In genomic region chr1:193059282-193060225, GRCh38 we compare ENCODE assay signal across 8 cellular contexts. TPM values are rescaled to one million over a fixed set of nuclear protein-coding genes. Genes with fewer than 3 reads are reported as not detected.
DNase-seq lines count a peak whose midpoint lies in the region; ATAC-seq, FAIRE-seq and TF ChIP-seq lines count a peak whose summit lies in the region.

RO60 (plus strand) TSS chr1:193059612; CDS start chr1:193069055, 9,443 bp downstream.
A gene with protein sequence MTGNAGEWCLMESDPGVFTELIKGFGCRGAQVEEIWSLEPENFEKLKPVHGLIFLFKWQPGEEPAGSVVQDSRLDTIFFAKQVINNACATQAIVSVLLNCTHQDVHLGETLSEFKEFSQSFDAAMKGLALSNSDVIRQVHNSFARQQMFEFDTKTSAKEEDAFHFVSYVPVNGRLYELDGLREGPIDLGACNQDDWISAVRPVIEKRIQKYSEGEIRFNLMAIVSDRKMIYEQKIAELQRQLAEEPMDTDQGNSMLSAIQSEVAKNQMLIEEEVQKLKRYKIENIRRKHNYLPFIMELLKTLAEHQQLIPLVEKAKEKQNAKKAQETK (minus strand): TSS chr1:193059360. CDS start chr1:193059260, 100 bp downstream.

- H3K27me3 Mint-ChIP-seq in CD14-positive monocyte (ENCODE audit: low read depth in 3 of 3): peaks cover 0 to 4% (median 0%) of the 10 kb centered on the region in 3 donors

- H3K27ac Mint-ChIP-seq in CD14-positive monocyte: peak within 1 kb of the TSS; percentile 98 to 99 (median 99)

- H3K9me3 ChIP-seq in HepG2 (ENCODE audit: low read length): no peaks in the 10 kb centered on the region

- POLR2A ChIA-PET in HepG2 (lab: Yijun Ruan, JAX): interaction anchor here (0.8 to 2.0 kb wide), 12 partner anchors 10 to 252 kb away, joined by 3 to 23 read pairs (median 6); partner anchors contain the start of genes CDC73 and GLRX2

- TF ChIP-seq EP300 in HepG2 (IDR thresholded peaks at IDR 0.05; ENCODE audit: low read depth in 2 of 2, low read length in 2 of 2) (0 out of 4 replicates have a peak, but pooled peaks of 1 of the 2 experiments have one; percentile 32), HepG2 (CRISPR knock-in tag; IDR thresholded peaks at IDR 0.05; ENCODE audit: borderline replicate concordance) (peak; percentile 61)

- peak; percentile 86 for FAIRE-seq in HepG2 (lab: Jason Lieb, UNC)

- H3K27me3 ChIP-seq in HepG2 (ENCODE audit: control insufficient read depth in 1 of 2, insufficient read depth in 2 of 2, low read length in 2 of 2): peaks cover 0 to 2% of the 10 kb centered on the region in 2 experiments; a peak in 1 of 5 replicates

- CTCF ChIA-PET in HepG2 (lab: Yijun Ruan, JAX; ENCODE audit: low intra/inter-chr PET ratio, low total read pairs): no interaction called here

- peak; percentile 93 for ATAC-seq in GM19395 (IDR thresholded peaks at IDR 0.05; ENCODE audit: unreplicated experiment)
- peak; percentile 89 for ATAC-seq in HG03565 (IDR thresholded peaks at IDR 0.05; ENCODE audit: unreplicated experiment)
- ATAC-seq in HepG2: peak; percentile 96

- TF ChIP-seq RAD21 in HepG2 (CRISPR knock-in tag; IDR thresholded peaks at IDR 0.05): no peak; the same call in 1 of the 2 replicates

- peak within 1 kb of the TSS; percentile 95 to 97 for H3K4me3 Mint-ChIP-seq in CD14-positive monocyte

- in situ Hi-C loops in HepG2 (cut with HindIII; ENCODE audit: extremely low pct_ligation_motif_present, low pct_unique_long_range_greater_than_20kb): no loop called here

- no TSS peak for BruUV-seq in HepG2 (replicated peaks; lab: Mats Ljungman, UMichigan)

- peak within 1 kb of the TSS; percentile 97 for H3K9ac ChIP-seq in HepG2 (ENCODE audit: insufficient read depth, low read depth, low read length)

- peaks cover 1 to 5% of the 10 kb centered on the region in 2 experiments; a peak in 1 of 5 replicates for H3K36me3 ChIP-seq in HepG2 (replicated peaks in 1 of 2; ENCODE audit: control insufficient read depth in 1 of 2, insufficient read depth in 2 of 2, low read length in 2 of 2)

- TF ChIP-seq CTCF in CD14-positive monocyte (IDR thresholded peaks at IDR 0.05) (no peak), HepG2 (CRISPR knock-in tag; IDR thresholded peaks at IDR 0.05) (peak; percentile 56)

- peaks cover 48% of the 10 kb centered on the region for H3K4me1 Mint-ChIP-seq in CD14-positive monocyte

- H3K36me3 Mint-ChIP-seq in CD14-positive monocyte: peaks cover 2 to 9% of the 10 kb centered on the region in 2 donors

- no peaks in the 10 kb centered on the region for H3K9me3 Mint-ChIP-seq in CD14-positive monocyte

- peak; percentile 86 to 89 for TF ChIP-seq POLR2A in HepG2 (IDR thresholded peaks at IDR 0.05; ENCODE audit: insufficient read depth in 1 of 2, low read depth in 2 of 2, low read length in 2 of 2)

- H4K20me1 ChIP-seq in HepG2 (ENCODE audit: insufficient read depth, low read length): peaks cover 11% of the 10 kb centered on the region; the same call in 1 of the 2 replicates

- H3K4me3 ChIP-seq in HepG2 (replicated peaks in 1 of 3; ENCODE audit: insufficient read depth in 1 of 3, low read depth in 2 of 3, low read length in 3 of 3): peak within 1 kb of the TSS; percentile 92 to 99 (median 94)

- peaks cover 90% of the 10 kb centered on the region for H3K79me2 ChIP-seq in HepG2 (ENCODE audit: insufficient read depth, low read length)

- DNase-seq in CD14-positive monocyte (ENCODE audit: low spot score) (peak; percentile 95), NCI-H774 (lab: John Stamatoyannopoulos, UW) (peak; percentile 99), dermis blood vessel endothelial cell (peak; percentile 99), HepG2 (ENCODE audit: low spot score) (peak; percentile 97)
- DNase-seq in activated CD4-positive, alpha-beta T cell treated with anti-CD3 and anti-CD28 coated beads, Interleukin-2, amount 50 U/mL, for 4 hours: peak; percentile 92 to 94
- DNase-seq in stimulated activated CD4-positive, alpha-beta T cell treated with anti-CD3 and anti-CD28 coated beads, Interleukin-4, amount 100 ng/mL, for 1 hour: peak; percentile 93

- peak within 1 kb of the TSS; percentile 73 for H2AFZ ChIP-seq in HepG2 (ENCODE audit: low read length)

- under 1% methylated on average over 19 of the region's 81 CpGs for WGBS in HepG2 (ENCODE audit: low lambda C conversion rate)

- intact Hi-C loops in CD14-positive monocyte (cut with micrococcal nuclease) (loop anchor here (5.0 to 10.0 kb wide), 5 partner anchors 37 to 585 kb away; partner anchors contain the start of genes GLRX2 (in 2 of the 2) and CDC73 (in 1 of the 2)), HepG2 (cut with micrococcal nuclease; ENCODE audit: unreplicated experiment) (loop anchor here (1.0 kb wide), 3 partner anchors 23 to 63 kb away; partner anchors contain the start of gene CDC73)

- peaks cover 44% of the 10 kb centered on the region for H3K4me1 ChIP-seq in HepG2 (ENCODE audit: insufficient read depth, low read length)

- peak within 1 kb of the TSS; percentile 82 for H3K4me2 ChIP-seq in HepG2 (ENCODE audit: low read depth, low read length)

- peak within 1 kb of the TSS; percentile 94 for H3K27ac ChIP-seq in HepG2 (ENCODE audit: extremely low read length, insufficient read depth, low read length)

TF ChIP-seq in HepG2, 621 proteins besides CTCF, POLR2A, EP300 and RAD21 (continues in another document):
- TF ChIP-seq TGIF2 (CRISPR knock-in tag; IDR thresholded peaks at IDR 0.05) (peak; percentile 96), ZNF552 (CRISPR knock-in tag; IDR thresholded peaks at IDR 0.05; ENCODE audit: borderline replicate concordance) (0 out of 2 replicates have a peak, but pooled peaks have one; percentile 86), ZNF556 (CRISPR knock-in tag; IDR thresholded peaks at IDR 0.05; ENCODE audit: borderline replicate concordance) (peak; percentile 46; the same call in 1 of the 2 replicates), TFDP1 (CRISPR knock-in tag; IDR thresholded peaks at IDR 0.05; ENCODE audit: borderline replicate concordance) (peak; percentile 99)

RNA-seq across cellular contexts. Expression of gene RO60, which starts in this region (rescaled TPM):
- polyA plus RNA-seq in CD14-positive monocyte (10 to 100 TPM; 58.1 to 67.9 TPM), HepG2 (2011; rRNA removed) (14.5 and 20.3 TPM in 2 replicates)
- total RNA-seq in dermis blood vessel endothelial cell (166 and 175 TPM in 2 replicates), HepG2 (2016; rRNA removed; fragmentation: Illumina TruSeq; extraction: Trizol) (53.7 and 90.0 TPM in 2 replicates)
- total RNA-seq in HepG2 (2016; cell fraction: cytosol; rRNA removed; fragmentation: Illumina TruSeq; extraction: Trizol; ENCODE audit: low read depth): 10.5 and 10.8 TPM in 2 replicates
- 53.1 and 96.6 TPM in 2 replicates for total RNA-seq in HepG2 (2016; cell fraction: insoluble cytoplasmic fraction; rRNA removed; fragmentation: Illumina TruSeq; extraction: Trizol)
- total RNA-seq in HepG2 (2016; cell fraction: membrane; rRNA removed; fragmentation: Illumina TruSeq; extraction: Trizol): 18.2 and 19.9 TPM in 2 replicates
- 33.6 and 37.0 TPM in 2 replicates for total RNA-seq in HepG2 (2016; cell fraction: nucleus; rRNA removed; fragmentation: Illumina TruSeq; extraction: Trizol)
- 11.4 and 12.3 TPM in 2 replicates for polyA plus RNA-seq in HepG2 (2011; cell fraction: cytosol; rRNA removed)
- polyA plus RNA-seq in HepG2 (2011; cell fraction: nucleus; rRNA removed): 16.9 and 17.1 TPM in 2 replicates
- polyA plus RNA-seq in HepG2 (2012): 15.5 and 15.6 TPM in 2 replicates
- 1.2 TPM in 2 replicates for polyA plus RNA-seq in HepG2 (2016; cell fraction: cytosol; fragmentation: Illumina TruSeq; extraction: Trizol; ENCODE audit: low read depth)
- 22.6 and 23.2 TPM in 2 replicates for polyA plus RNA-seq in HepG2 (2016; cell fraction: insoluble cytoplasmic fraction; fragmentation: Illumina TruSeq; extraction: Trizol; ENCODE audit: low read depth)
- polyA plus RNA-seq in HepG2 (2016; cell fraction: membrane; fragmentation: Illumina TruSeq; extraction: Trizol; ENCODE audit: low read depth): 2.6 TPM in 2 replicates
- 15.8 and 18.7 TPM in 2 replicates for polyA plus RNA-seq in HepG2 (2016; cell fraction: nucleus; fragmentation: Illumina TruSeq; extraction: Trizol; ENCODE audit: insufficient read depth, low read depth)
- 57.6 and 70.0 TPM in 2 replicates for polyA minus RNA-seq in HepG2 (2011; rRNA and poly(A)+ RNA removed; ENCODE audit: low replicate concordance)
- polyA minus RNA-seq in HepG2 (2011; cell fraction: cytosol; rRNA and poly(A)+ RNA removed): 54.5 and 59.0 TPM in 2 replicates
- 74.0 and 82.1 TPM in 2 replicates for polyA minus RNA-seq in HepG2 (2011; cell fraction: nucleus; rRNA and poly(A)+ RNA removed)

RNA-seq across cellular contexts. Expression of the second gene that starts in this region (rescaled TPM):
- polyA plus RNA-seq in CD14-positive monocyte: 10 to 100 TPM; 29.6 to 43.0 TPM
- 21.8 and 53.8 TPM in 2 replicates for total RNA-seq in dermis blood vessel endothelial cell
- total RNA-seq in HepG2 (2016; rRNA removed; fragmentation: Illumina TruSeq; extraction: Trizol): 44.1 and 72.4 TPM in 2 replicates
- 10.9 and 11.5 TPM in 2 replicates for total RNA-seq in HepG2 (2016; cell fraction: cytosol; rRNA removed; fragmentation: Illumina TruSeq; extraction: Trizol; ENCODE audit: low read depth)
- 41.4 and 69.5 TPM in 2 replicates for total RNA-seq in HepG2 (2016; cell fraction: insoluble cytoplasmic fraction; rRNA removed; fragmentation: Illumina TruSeq; extraction: Trizol)
- total RNA-seq in HepG2 (2016; cell fraction: membrane; rRNA removed; fragmentation: Illumina TruSeq; extraction: Trizol): 21.8 and 25.2 TPM in 2 replicates
- total RNA-seq in HepG2 (2016; cell fraction: nucleus; rRNA removed; fragmentation: Illumina TruSeq; extraction: Trizol): 48.2 and 48.7 TPM in 2 replicates
- 11.3 and 18.2 TPM in 2 replicates for polyA plus RNA-seq in HepG2 (2011; rRNA removed)
- polyA plus RNA-seq in HepG2 (2011; cell fraction: cytosol; rRNA removed): 5.7 and 8.6 TPM in 2 replicates
- polyA plus RNA-seq in HepG2 (2011; cell fraction: nucleus; rRNA removed): 8.0 and 8.1 TPM in 2 replicates
- polyA plus RNA-seq in HepG2 (2012): 18.9 and 28.2 TPM in 2 replicates
- polyA plus RNA-seq in HepG2 (2016; cell fraction: cytosol; fragmentation: Illumina TruSeq; extraction: Trizol; ENCODE audit: low read depth): 9.4 and 9.6 TPM in 2 replicates
- 95.7 and 95.9 TPM in 2 replicates for polyA plus RNA-seq in HepG2 (2016; cell fraction: insoluble cytoplasmic fraction; fragmentation: Illumina TruSeq; extraction: Trizol; ENCODE audit: low read depth)
- polyA plus RNA-seq in HepG2 (2016; cell fraction: membrane; fragmentation: Illumina TruSeq; extraction: Trizol; ENCODE audit: low read depth): 15.2 and 17.2 TPM in 2 replicates
- polyA plus RNA-seq in HepG2 (2016; cell fraction: nucleus; fragmentation: Illumina TruSeq; extraction: Trizol; ENCODE audit: insufficient read depth, low read depth): 44.2 and 50.7 TPM in 2 replicates
- 8.2 and 18.8 TPM in 2 replicates for polyA minus RNA-seq in HepG2 (2011; rRNA and poly(A)+ RNA removed; ENCODE audit: low replicate concordance)
- polyA minus RNA-seq in HepG2 (2011; cell fraction: cytosol; rRNA and poly(A)+ RNA removed): 10.1 and 16.5 TPM in 2 replicates
- polyA minus RNA-seq in HepG2 (2011; cell fraction: nucleus; rRNA and poly(A)+ RNA removed): 45.1 and 47.9 TPM in 2 replicates

Comparison
In these comparisons a context has a peak if more than half of its experiments do, and no peak if none do; other contexts are left out.
1. Peak in every context shown above with its lines: DNase-seq, ATAC-seq, H3K4me3 ChIP-seq and H3K27ac ChIP-seq.